In genomic region chr3:157172746-157173145, GRCh38 we compare ENCODE assay signal across 17 cellular contexts. TPM values are rescaled to one million over a fixed set of nuclear protein-coding genes. Genes with fewer than 3 reads are reported as not detected.
DNase-seq lines count a peak whose midpoint lies in the region; ATAC-seq lines count a peak whose summit lies in the region.
"Had no signal": no experiment of that assay in that cellular context is flagged by ENCODE, and none has a peak within 500 bp of the region (broad histone marks: within the 10 kb centered on the region; RNA-seq: fewer than 3 reads in every experiment).

No MANE protein-coding gene starts in this region.

- no peak for ATAC-seq in activated naive CD8-positive, alpha-beta T cell treated with anti-CD3 and anti-CD28 coated beads, Interleukin-2, amount 10 ng/mL, durations not matched to agents 7 days and 5 days (ENCODE audit: low read depth)
- no peak for ATAC-seq in activated naive CD8-positive, alpha-beta T cell treated with anti-CD3 and anti-CD28 coated beads, Interleukin-2, amount 50 U/mL, for 24 hours
- ATAC-seq in naive thymus-derived CD4-positive, alpha-beta T cell: no peak
- ATAC-seq: SK-N-SH treated with all-trans-retinoic acid at 6 μM for 48 hours; stimulated activated naive B cell treated with anti-CD40 and anti-IgM and Interleukin-4, amounts not matched to agents 10 μg/mL and 1 μg/mL and 100 μg/mL, for 72 hours had no signal

- H3K9me3 Mint-ChIP-seq in activated naive CD8-positive, alpha-beta T cell treated with anti-CD3 and anti-CD28 coated beads, Interleukin-2, amount 10 ng/mL, durations not matched to agents 7 days and 5 days: no peaks in the 10 kb centered on the region
- no peaks in the 10 kb centered on the region for H3K9me3 Mint-ChIP-seq in activated naive CD8-positive, alpha-beta T cell treated with anti-CD3 and anti-CD28 coated beads, Interleukin-2, amount 50 U/mL, for 24 hours
- H3K9me3 Mint-ChIP-seq in activated T-helper 1 cell treated with anti-CD3 and anti-CD28 coated beads, Interleukin-12 subunit alpha, Interleukin-12 subunit beta, Interleukin-2, Interleukin-4 antibody, amounts not matched to agents 30 ng/mL and 10 ng/mL and 1 ng/mL, durations not matched to agents 14 hours and 24 hours and 36 hours: peaks cover 4% of the 10 kb centered on the region
- H3K9me3 Mint-ChIP-seq in naive thymus-derived CD4-positive, alpha-beta T cell: peaks cover 0 to 10% (median 0%) of the 10 kb centered on the region in 11 donors
- H3K9me3 Mint-ChIP-seq: stimulated activated naive B cell treated with anti-CD40 and anti-IgM and Interleukin-4, amounts not matched to agents 10 μg/mL and 1 μg/mL and 100 μg/mL, for 72 hours had no signal

- peaks cover 6% of the 10 kb centered on the region for H3K36me3 Mint-ChIP-seq in activated naive CD8-positive, alpha-beta T cell treated with anti-CD3 and anti-CD28 coated beads, Interleukin-2, amount 10 ng/mL, durations not matched to agents 7 days and 5 days
- H3K36me3 Mint-ChIP-seq in activated naive CD8-positive, alpha-beta T cell treated with anti-CD3 and anti-CD28 coated beads, Interleukin-2, amount 50 U/mL, for 24 hours (ENCODE audit: low read depth): peaks cover 6% of the 10 kb centered on the region
- peaks cover 12% of the 10 kb centered on the region for H3K36me3 Mint-ChIP-seq in activated T-helper 1 cell treated with anti-CD3 and anti-CD28 coated beads, Interleukin-12 subunit alpha, Interleukin-12 subunit beta, Interleukin-2, Interleukin-4 antibody, amounts not matched to agents 30 ng/mL and 10 ng/mL and 1 ng/mL, durations not matched to agents 14 hours and 24 hours and 36 hours (ENCODE audit: low read depth)
- peaks cover 0 to 14% (median 3%) of the 10 kb centered on the region in 5 donors for H3K36me3 Mint-ChIP-seq in naive thymus-derived CD4-positive, alpha-beta T cell

- POLR2A ChIA-PET in activated naive CD8-positive, alpha-beta T cell treated with anti-CD3 and anti-CD28 coated beads, Interleukin-2, amount 10 ng/mL, durations not matched to agents 7 days and 5 days (lab: Charles Lee): interaction anchor here (0.5 to 7.5 kb wide), 2 partner anchors 11 to 73 kb away, joined by 3 to 527 read pairs; partner anchors contain the start of gene CCNL1
- POLR2A ChIA-PET in naive thymus-derived CD4-positive, alpha-beta T cell (lab: Charles Lee): interaction anchor here (4.8 to 8.2 kb wide), 2 partner anchors 11 to 17 kb away, joined by 48 to 520 read pairs; partner anchors contain the start of gene CCNL1

- H3K27ac Mint-ChIP-seq in activated naive CD8-positive, alpha-beta T cell treated with anti-CD3 and anti-CD28 coated beads, Interleukin-2, amount 10 ng/mL, durations not matched to agents 7 days and 5 days: peak overlapping the region; percentile 24
- H3K27ac Mint-ChIP-seq in activated naive CD8-positive, alpha-beta T cell treated with anti-CD3 and anti-CD28 coated beads, Interleukin-2, amount 50 U/mL, for 24 hours: no peak overlapping the region
- H3K27ac Mint-ChIP-seq in activated T-helper 1 cell treated with anti-CD3 and anti-CD28 coated beads, Interleukin-12 subunit alpha, Interleukin-12 subunit beta, Interleukin-2, Interleukin-4 antibody, amounts not matched to agents 30 ng/mL and 10 ng/mL and 1 ng/mL, durations not matched to agents 14 hours and 24 hours and 36 hours: peak overlapping the region; percentile 60
- H3K27ac Mint-ChIP-seq in naive thymus-derived CD4-positive, alpha-beta T cell: peak overlapping the region in 8 of 9 donors; percentile 13 to 98 (median 46)
- H3K27ac Mint-ChIP-seq: dendritic cell treated with granulocyte-macrophage colony-stimulating factor and Interleukin-4, amounts not matched to agents 40 ng/mL and 50 ng/mL, for 4 days; stimulated activated naive B cell treated with anti-CD40 and anti-IgM and Interleukin-4, amounts not matched to agents 10 μg/mL and 1 μg/mL and 100 μg/mL, for 72 hours had no signal

- no peak overlapping the region for H3K4me3 ChIP-seq in naive thymus-derived CD4-positive, alpha-beta T cell (ENCODE audit: low read length)
- H3K4me3 ChIP-seq: prostate gland, thyroid gland had no signal

- H3K27me3 ChIP-seq in naive thymus-derived CD4-positive, alpha-beta T cell (ENCODE audit: control insufficient read depth in 2 of 2, insufficient read depth in 2 of 2, low read length in 2 of 2): no peaks in the 10 kb centered on the region
- H3K27me3 ChIP-seq: thyroid gland had no signal

- CTCF ChIA-PET in naive thymus-derived CD4-positive, alpha-beta T cell (lab: Charles Lee): interaction anchor here (1.0 kb wide), 1 partner anchor 12 kb away, joined by 4 read pairs; no protein-coding TSS in a partner anchor

- H3K4me3 Mint-ChIP-seq in activated naive CD8-positive, alpha-beta T cell treated with anti-CD3 and anti-CD28 coated beads, Interleukin-2, amount 10 ng/mL, durations not matched to agents 7 days and 5 days: no peak overlapping the region
- no peak overlapping the region for H3K4me3 Mint-ChIP-seq in activated naive CD8-positive, alpha-beta T cell treated with anti-CD3 and anti-CD28 coated beads, Interleukin-2, amount 50 U/mL, for 24 hours
- peak overlapping the region; percentile 30 for H3K4me3 Mint-ChIP-seq in activated T-helper 1 cell treated with anti-CD3 and anti-CD28 coated beads, Interleukin-12 subunit alpha, Interleukin-12 subunit beta, Interleukin-2, Interleukin-4 antibody, amounts not matched to agents 30 ng/mL and 10 ng/mL and 1 ng/mL, durations not matched to agents 14 hours and 24 hours and 36 hours
- H3K4me3 Mint-ChIP-seq in naive thymus-derived CD4-positive, alpha-beta T cell: peak overlapping the region in 6 of 10 donors; percentile 12 to 58 (median 44)
- H3K4me3 Mint-ChIP-seq: dendritic cell treated with granulocyte-macrophage colony-stimulating factor and Interleukin-4, amounts not matched to agents 40 ng/mL and 50 ng/mL, for 4 days; stimulated activated naive B cell treated with anti-CD40 and anti-IgM and Interleukin-4, amounts not matched to agents 10 μg/mL and 1 μg/mL and 100 μg/mL, for 72 hours had no signal

- no peak for DNase-seq in activated naive CD8-positive, alpha-beta T cell treated with anti-CD3 and anti-CD28 coated beads, Interleukin-2, amount 10 ng/mL, durations not matched to agents 7 days and 5 days
- DNase-seq in activated naive CD8-positive, alpha-beta T cell treated with anti-CD3 and anti-CD28 coated beads, Interleukin-2, amount 50 U/mL, for 24 hours: no peak
- DNase-seq in activated T-helper 1 cell treated with anti-CD3 and anti-CD28 coated beads, Interleukin-12 subunit alpha, Interleukin-12 subunit beta, Interleukin-2, Interleukin-4 antibody, amounts not matched to agents 30 ng/mL and 10 ng/mL and 1 ng/mL, durations not matched to agents 14 hours and 24 hours and 36 hours (ENCODE audit: low spot score): no peak
- DNase-seq in naive thymus-derived CD4-positive, alpha-beta T cell: no peak
- DNase-seq in HUDEP-2 (lab: John Stamatoyannopoulos, UW; ENCODE audit: unreplicated experiment in 76 of 76): no peak
- no peak for DNase-seq in dedifferentiated amniotic fluid mesenchymal stem cell (ENCODE audit: extremely low spot score)
- DNase-seq in cerebellar nuclear complex (lab: John Stamatoyannopoulos, UW): no peak
- DNase-seq: DMS79 treated with DMSO at 0.1 percent for 48 hours; hypothalamus; NCI-H1417 treated with DMSO at 0.1 percent for 48 hours; NCI-H524; RPMI8226; stimulated activated naive B cell treated with anti-CD40 and anti-IgM and Interleukin-4, amounts not matched to agents 10 μg/mL and 1 μg/mL and 100 μg/mL, for 72 hours; thyroid gland had no signal

- peaks cover 17 to 25% of the 10 kb centered on the region in 2 donors for H3K4me1 ChIP-seq in naive thymus-derived CD4-positive, alpha-beta T cell (ENCODE audit: control insufficient read depth in 2 of 2, insufficient read depth in 2 of 2, low read length in 2 of 2)

- intact Hi-C loops in activated T-helper 1 cell treated with anti-CD3 and anti-CD28 coated beads, Interleukin-12 subunit alpha, Interleukin-12 subunit beta, Interleukin-2, Interleukin-4 antibody, amounts not matched to agents 30 ng/mL and 10 ng/mL and 1 ng/mL, durations not matched to agents 14 hours and 24 hours and 36 hours (cut with micrococcal nuclease): loop anchor here (10.0 kb wide), 1 partner anchor 932 kb away; the partner anchor contains the start of gene SHOX2
- intact Hi-C loops in naive thymus-derived CD4-positive, alpha-beta T cell (cut with micrococcal nuclease): loop anchor here (10.0 kb wide), 2 partner anchors 932 to 1472 kb away; partner anchors contain the start of genes GFM1 (in 1 of the 2) and SHOX2 (in 1 of the 2)

- no peaks in the 10 kb centered on the region for H3K27me3 Mint-ChIP-seq in activated naive CD8-positive, alpha-beta T cell treated with anti-CD3 and anti-CD28 coated beads, Interleukin-2, amount 10 ng/mL, durations not matched to agents 7 days and 5 days
- no peaks in the 10 kb centered on the region for H3K27me3 Mint-ChIP-seq in activated naive CD8-positive, alpha-beta T cell treated with anti-CD3 and anti-CD28 coated beads, Interleukin-2, amount 50 U/mL, for 24 hours
- peaks cover 2% of the 10 kb centered on the region for H3K27me3 Mint-ChIP-seq in activated T-helper 1 cell treated with anti-CD3 and anti-CD28 coated beads, Interleukin-12 subunit alpha, Interleukin-12 subunit beta, Interleukin-2, Interleukin-4 antibody, amounts not matched to agents 30 ng/mL and 10 ng/mL and 1 ng/mL, durations not matched to agents 14 hours and 24 hours and 36 hours (ENCODE audit: insufficient read depth)
- peaks cover 0 to 8% (median 0%) of the 10 kb centered on the region in 5 donors for H3K27me3 Mint-ChIP-seq in naive thymus-derived CD4-positive, alpha-beta T cell
- H3K27me3 Mint-ChIP-seq: dendritic cell treated with granulocyte-macrophage colony-stimulating factor and Interleukin-4, amounts not matched to agents 40 ng/mL and 50 ng/mL, for 4 days; stimulated activated naive B cell treated with anti-CD40 and anti-IgM and Interleukin-4, amounts not matched to agents 10 μg/mL and 1 μg/mL and 100 μg/mL, for 72 hours had no signal

- no peak overlapping the region for H3K27ac ChIP-seq in naive thymus-derived CD4-positive, alpha-beta T cell (ENCODE audit: low read depth, low read length)
- H3K27ac ChIP-seq: prostate gland, thyroid gland had no signal

- H3K36me3 ChIP-seq in naive thymus-derived CD4-positive, alpha-beta T cell (ENCODE audit: control insufficient read depth in 2 of 3, insufficient read depth in 3 of 3, low read length in 3 of 3): no peaks in the 10 kb centered on the region
- H3K36me3 ChIP-seq: prostate gland, thyroid gland had no signal

- peaks cover 19% of the 10 kb centered on the region for H3K4me1 Mint-ChIP-seq in activated naive CD8-positive, alpha-beta T cell treated with anti-CD3 and anti-CD28 coated beads, Interleukin-2, amount 10 ng/mL, durations not matched to agents 7 days and 5 days
- peaks cover 34% of the 10 kb centered on the region for H3K4me1 Mint-ChIP-seq in activated naive CD8-positive, alpha-beta T cell treated with anti-CD3 and anti-CD28 coated beads, Interleukin-2, amount 50 U/mL, for 24 hours
- peaks cover 47% of the 10 kb centered on the region for H3K4me1 Mint-ChIP-seq in activated T-helper 1 cell treated with anti-CD3 and anti-CD28 coated beads, Interleukin-12 subunit alpha, Interleukin-12 subunit beta, Interleukin-2, Interleukin-4 antibody, amounts not matched to agents 30 ng/mL and 10 ng/mL and 1 ng/mL, durations not matched to agents 14 hours and 24 hours and 36 hours (ENCODE audit: low read depth)
- peaks cover 14 to 38% (median 28%) of the 10 kb centered on the region in 7 donors for H3K4me1 Mint-ChIP-seq in naive thymus-derived CD4-positive, alpha-beta T cell

- H3K9me3 ChIP-seq in naive thymus-derived CD4-positive, alpha-beta T cell (ENCODE audit: control insufficient read depth in 2 of 3, low read length in 3 of 3): no peaks in the 10 kb centered on the region
- H3K9me3 ChIP-seq: prostate gland, thyroid gland had no signal

RNA-seq across cellular contexts. Expression of gene CCNL1, which starts 12.8 kb away (rescaled TPM):
- total RNA-seq in activated naive CD8-positive, alpha-beta T cell treated with anti-CD3 and anti-CD28 coated beads, Interleukin-2, amount 10 ng/mL, durations not matched to agents 7 days and 5 days: 100 to 1,000 TPM; 276 to 280 TPM
- 167 and 204 TPM in 2 replicates for total RNA-seq in activated T-helper 1 cell treated with anti-CD3 and anti-CD28 coated beads, Interleukin-12 subunit alpha, Interleukin-12 subunit beta, Interleukin-2, Interleukin-4 antibody, amounts not matched to agents 30 ng/mL and 10 ng/mL and 1 ng/mL, durations not matched to agents 14 hours and 24 hours and 36 hours
- total RNA-seq in naive thymus-derived CD4-positive, alpha-beta T cell: 1,000 to 10,000 TPM in 2 of 5 experiments, 100 to 1,000 TPM in 3; 230 to 1,170 (median 374) TPM
- polyA plus RNA-seq in naive thymus-derived CD4-positive, alpha-beta T cell: 10 to 100 TPM; 65.4 to 68.3 TPM

Comparison
In these comparisons a context has a peak if more than half of its experiments do, and no peak if none do; other contexts are left out.
1. H3K4me3 Mint-ChIP-seq: peak in activated T-helper 1 cell treated with anti-CD3 and anti-CD28 coated beads, Interleukin-12 subunit alpha, Interleukin-12 subunit beta, Interleukin-2, Interleukin-4 antibody, amounts not matched to agents 30 ng/mL and 10 ng/mL and 1 ng/mL, durations not matched to agents 14 hours and 24 hours and 36 hours (single experiment) and naive thymus-derived CD4-positive, alpha-beta T cell (6 of 10); none in activated naive CD8-positive, alpha-beta T cell treated with anti-CD3 and anti-CD28 coated beads, Interleukin-2, amount 10 ng/mL, durations not matched to agents 7 days and 5 days (single experiment) and activated naive CD8-positive, alpha-beta T cell treated with anti-CD3 and anti-CD28 coated beads, Interleukin-2, amount 50 U/mL, for 24 hours (single experiment).